In genomic region chr14:56378046-56378445, GRCh38 we compare ENCODE assay signal across 25 cellular contexts.
A peak's percentile ranks its signal among the peaks of the same experiment; 100 is the strongest.
DNase-seq lines count a peak whose midpoint lies in the region; ATAC-seq and TF ChIP-seq lines count a peak whose summit lies in the region.
"Had no signal": no experiment of that assay in that cellular context is flagged by ENCODE, and none has a peak within 500 bp of the region (broad histone marks: within the 10 kb centered on the region; RNA-seq: fewer than 3 reads in every experiment).

No MANE protein-coding gene starts in this region.

- peaks cover 0 to 9% (median 0%) of the 10 kb centered on the region in 5 donors for H3K27me3 Mint-ChIP-seq in naive thymus-derived CD8-positive, alpha-beta T cell
- H3K27me3 Mint-ChIP-seq: activated CD4-positive, alpha-beta T cell treated with anti-CD3 and anti-CD28 coated beads, Interleukin-2, amount 10 ng/mL, durations not matched to agents 7 days and 5 days had no signal

- H2AFZ ChIP-seq in GM23248: 0 out of 2 replicates have a peak overlapping the region, but pooled peaks have one; percentile 27
- no peak overlapping the region for H2AFZ ChIP-seq in fibroblast of lung (ENCODE audit: low read length)

- WGBS in GM23248 (ENCODE audit: low coverage in 1 of 2, low lambda C conversion rate in 2 of 2, missing lambda C conversion rate in 2 of 2), 2 experiments: 64 to 65% methylated on average over 4 of the region's 4 CpGs

- peaks cover 28% of the 10 kb centered on the region; the same call in 1 of the 2 replicates for H3F3A ChIP-seq in GM23248 (ENCODE audit: insufficient read depth)

- H3K36me3 Mint-ChIP-seq in naive thymus-derived CD8-positive, alpha-beta T cell: peaks cover 0 to 7% (median 0%) of the 10 kb centered on the region in 3 donors

- H4K20me1 ChIP-seq in GM23248 (ENCODE audit: insufficient read depth) (no peaks in the 10 kb centered on the region), fibroblast of lung (ENCODE audit: control insufficient read depth, extremely low read depth, insufficient read depth, low read length) (no peaks in the 10 kb centered on the region)
- H4K20me1 ChIP-seq: BLaER1 treated with 17β-estradiol and CSF1 and Interleukin-3, amounts not matched to agents 10 nM and 100 nM had no signal

- H3K9me3 ChIP-seq in GM23248 (ENCODE audit: low read depth): peaks cover 2% of the 10 kb centered on the region
- no peaks in the 10 kb centered on the region for H3K9me3 ChIP-seq in RWPE2 (ENCODE audit: severe bottlenecking)
- H3K9me3 ChIP-seq in fibroblast of lung (ENCODE audit: control insufficient read depth, insufficient read depth, low read depth, low read length): no peaks in the 10 kb centered on the region
- H3K9me3 ChIP-seq in skeletal muscle satellite cell (replicated peaks; ENCODE audit: low read length): no peaks in the 10 kb centered on the region
- H3K9me3 ChIP-seq: HAP-1, neutrophil, prostate gland had no signal

- H3K79me2 ChIP-seq in GM23248 (ENCODE audit: insufficient read depth): no peaks in the 10 kb centered on the region
- no peaks in the 10 kb centered on the region for H3K79me2 ChIP-seq in fibroblast of lung (ENCODE audit: control insufficient read depth, insufficient read depth, low read length)

- no peaks in the 10 kb centered on the region for H3K27me3 ChIP-seq in GM23248 (replicated peaks; ENCODE audit: insufficient read depth)
- H3K27me3 ChIP-seq in RWPE2 (ENCODE audit: insufficient read depth, poor library complexity, severe bottlenecking): no peaks in the 10 kb centered on the region
- no peaks in the 10 kb centered on the region for H3K27me3 ChIP-seq in fibroblast of lung (ENCODE audit: control insufficient read depth, insufficient read depth, low read length)
- no peaks in the 10 kb centered on the region for H3K27me3 ChIP-seq in skeletal muscle satellite cell (ENCODE audit: control insufficient read depth, insufficient read depth, low read length)
- H3K27me3 ChIP-seq: BLaER1 treated with 17β-estradiol and CSF1 and Interleukin-3, amounts not matched to agents 10 nM and 100 nM; neutrophil; suprapubic skin had no signal

- H3K27ac Mint-ChIP-seq in naive thymus-derived CD8-positive, alpha-beta T cell: no peak overlapping the region
- H3K27ac Mint-ChIP-seq: activated CD4-positive, alpha-beta T cell treated with anti-CD3 and anti-CD28 coated beads, Interleukin-2, amount 10 ng/mL, durations not matched to agents 7 days and 5 days; activated naive CD4-positive, alpha-beta T cell treated with anti-CD3 and anti-CD28 coated beads, Interleukin-2, amount 10 ng/mL, durations not matched to agents 7 days and 5 days had no signal

- peaks cover 0 to 12% (median 7%) of the 10 kb centered on the region in 9 donors for H3K9me3 Mint-ChIP-seq in naive thymus-derived CD8-positive, alpha-beta T cell
- H3K9me3 Mint-ChIP-seq: activated naive CD4-positive, alpha-beta T cell treated with anti-CD3 and anti-CD28 coated beads, Interleukin-2, amount 10 ng/mL, durations not matched to agents 7 days and 5 days had no signal

- peak overlapping the region; percentile 42 for H3K27ac ChIP-seq in GM23248
- peak overlapping the region; percentile 77 for H3K27ac ChIP-seq in RWPE2 (ENCODE audit: poor library complexity, severe bottlenecking)
- peak overlapping the region; percentile 14 for H3K27ac ChIP-seq in fibroblast of lung (ENCODE audit: insufficient read depth, low read length)
- H3K27ac ChIP-seq: neutrophil, prostate gland, suprapubic skin, WERI-Rb-1 had no signal

- no peaks in the 10 kb centered on the region for H3K4me1 Mint-ChIP-seq in naive thymus-derived CD8-positive, alpha-beta T cell
- H3K4me1 Mint-ChIP-seq: activated CD4-positive, alpha-beta T cell treated with anti-CD3 and anti-CD28 coated beads, Interleukin-2, amount 10 ng/mL, durations not matched to agents 7 days and 5 days; activated naive CD4-positive, alpha-beta T cell treated with anti-CD3 and anti-CD28 coated beads, Interleukin-2, amount 10 ng/mL, durations not matched to agents 7 days and 5 days had no signal

- in situ Hi-C loops in GM23248 (cut with MboI): no loop called here

- H3K4me3 ChIP-seq in GM23248 (peak overlapping the region; percentile 32), RWPE2 (ENCODE audit: severe bottlenecking) (no peak overlapping the region), fibroblast of lung (replicated peaks in 1 of 4; ENCODE audit: control extremely low read depth in 1 of 4, insufficient read depth in 1 of 4, low read depth in 3 of 4, low read length in 4 of 4) (no peak overlapping the region), skeletal muscle satellite cell (ENCODE audit: low read length) (peak overlapping the region; percentile 53)
- H3K4me3 ChIP-seq: BLaER1 treated with 17β-estradiol and CSF1 and Interleukin-3, amounts not matched to agents 10 nM and 100 nM; GM12878; HAP-1; prostate gland; suprapubic skin had no signal

- 0 out of 2 replicates have a peak overlapping the region, but pooled peaks have one; percentile 6 for H3K9ac ChIP-seq in GM23248
- H3K9ac ChIP-seq in fibroblast of lung (ENCODE audit: insufficient read depth, low read length): no peak overlapping the region
- H3K9ac ChIP-seq in skeletal muscle satellite cell (ENCODE audit: low read depth, low read length): no peak overlapping the region

- H3K36me3 ChIP-seq in GM23248 (ENCODE audit: low read depth): no peaks in the 10 kb centered on the region
- H3K36me3 ChIP-seq in RWPE2 (ENCODE audit: low read depth): no peaks in the 10 kb centered on the region
- H3K36me3 ChIP-seq in fibroblast of lung (ENCODE audit: control insufficient read depth, insufficient read depth, low read length): no peaks in the 10 kb centered on the region
- H3K36me3 ChIP-seq in skeletal muscle satellite cell (ENCODE audit: insufficient read depth, low read length): no peaks in the 10 kb centered on the region
- H3K36me3 ChIP-seq: HAP-1, neutrophil, prostate gland, suprapubic skin, WERI-Rb-1 had no signal

- H3K9me2 ChIP-seq in GM23248 (ENCODE audit: insufficient read depth): no peaks in the 10 kb centered on the region

- H3K4me3 Mint-ChIP-seq in naive thymus-derived CD8-positive, alpha-beta T cell: no peak overlapping the region
- H3K4me3 Mint-ChIP-seq: activated CD4-positive, alpha-beta T cell treated with anti-CD3 and anti-CD28 coated beads, Interleukin-2, amount 10 ng/mL, durations not matched to agents 7 days and 5 days; activated naive CD4-positive, alpha-beta T cell treated with anti-CD3 and anti-CD28 coated beads, Interleukin-2, amount 10 ng/mL, durations not matched to agents 7 days and 5 days had no signal

- H3K4me1 ChIP-seq in GM23248 (ENCODE audit: insufficient read depth) (peaks cover 28% of the 10 kb centered on the region), RWPE2 (ENCODE audit: insufficient read depth, poor library complexity, severe bottlenecking) (peaks cover 16% of the 10 kb centered on the region), fibroblast of lung (ENCODE audit: control insufficient read depth, extremely low read depth, insufficient read depth, low read length) (peaks cover 8% of the 10 kb centered on the region), skeletal muscle satellite cell (ENCODE audit: control insufficient read depth, insufficient read depth, low read length) (peaks cover 28% of the 10 kb centered on the region)
- H3K4me1 ChIP-seq: HAP-1, prostate gland had no signal

- peak overlapping the region; percentile 58 for H3K4me2 ChIP-seq in GM23248 (ENCODE audit: unreplicated experiment)
- peak overlapping the region; percentile 65 for H3K4me2 ChIP-seq in fibroblast of lung (ENCODE audit: extremely low read depth, insufficient read depth, low read length)
- peak overlapping the region; percentile 72 for H3K4me2 ChIP-seq in skeletal muscle satellite cell (ENCODE audit: low read length)

- DNase-seq in GM23248: no peak
- DNase-seq in RWPE2 (ENCODE audit: low spot score): no peak
- DNase-seq in fibroblast of lung (ENCODE audit: low read depth in 2 of 2): no peak
- DNase-seq in cerebellar cortex (ENCODE audit: low spot score): no peak
- no peak for DNase-seq in naive thymus-derived CD8-positive, alpha-beta T cell
- DNase-seq: activated CD4-positive, alpha-beta T cell treated with anti-CD3 and anti-CD28 coated beads, Interleukin-2, amount 10 ng/mL, durations not matched to agents 7 days and 5 days; activated naive CD4-positive, alpha-beta T cell treated with anti-CD3 and anti-CD28 coated beads, Interleukin-2, amount 10 ng/mL, durations not matched to agents 7 days and 5 days; caudate nucleus; NCI-H2081 treated with DMSO at 0.1 percent for 48 hours; NCI-H446; OCI-M1; Right ventricle myocardium superior; small intestine; T-helper 9 cell; WERI-Rb-1 had no signal

- ATAC-seq in RWPE2 (ENCODE audit: low read depth): peak; percentile 15; the same call in 2 of the 3 replicates
- no peak for ATAC-seq in GM21786 (IDR thresholded peaks at IDR 0.05; ENCODE audit: unreplicated experiment)
- no peak for ATAC-seq in naive thymus-derived CD8-positive, alpha-beta T cell
- ATAC-seq in GM21737 (IDR thresholded peaks at IDR 0.05; ENCODE audit: unreplicated experiment): no peak
- ATAC-seq: GM12878, HepG2 had no signal

- POLR2A ChIA-PET in naive thymus-derived CD8-positive, alpha-beta T cell (lab: Charles Lee): no interaction called here

- TF ChIP-seq CTCF in RWPE2 (IDR thresholded peaks at IDR 0.05; ENCODE audit: poor library complexity, severe bottlenecking): no peak
- no peak for TF ChIP-seq CTCF in fibroblast of lung (conservative IDR thresholded peaks at IDR 0.05 in 1 of 2, IDR thresholded peaks at IDR 0.05 in 1 of 2; ENCODE audit: low read depth in 1 of 2, low read length in 2 of 2)

Comparison
In these comparisons a context has a peak if more than half of its experiments do, and no peak if none do; other contexts are left out.
1. H3K27ac ChIP-seq: peak in every context shown above with its lines; median percentile 77 in RWPE2; 42 in GM23248; 14 in fibroblast of lung.
2. H3K4me3 ChIP-seq: peak in GM23248 (single experiment) and skeletal muscle satellite cell (single experiment); none in RWPE2 (single experiment) and fibroblast of lung (0 of 4).
3. Peak in every context shown above with its lines, with median percentiles within 50 percentile points of each other: H3K4me2 ChIP-seq.